9 cellular contexts compared by ENCODE assay signal in genomic region chr6:36682328-36683144, GRCh38. TPM values are rescaled to one million over a fixed set of nuclear protein-coding genes. Genes with fewer than 3 reads are reported as not detected.
A peak's percentile ranks its signal among the peaks of the same experiment; 100 is the strongest.
DNase-seq lines count a peak whose midpoint lies in the region; ATAC-seq, FAIRE-seq and TF ChIP-seq lines count a peak whose summit lies in the region.
"Had no signal": no experiment of that assay in that cellular context is flagged by ENCODE, and none has a peak within 500 bp of the region (broad histone marks: within the 10 kb centered on the region; RNA-seq: fewer than 3 reads in every experiment).

No MANE protein-coding gene starts in this region.

- peaks cover 5% of the 10 kb centered on the region for H3K27me3 Mint-ChIP-seq in T-helper 2 cell treated with Interferon-gamma antibody and Interleukin-4, amounts not matched to agents 5 μg/mL and 100 μg/mL, for 36 hours (ENCODE audit: low read depth)

- H3K4me3 ChIP-seq in bronchial epithelial cell (ENCODE audit: low read depth, low read length) = no peak overlapping the region

- H3K4me1 Mint-ChIP-seq in T-helper 2 cell treated with Interferon-gamma antibody and Interleukin-4, amounts not matched to agents 5 μg/mL and 100 μg/mL, for 36 hours (ENCODE audit: low read depth) = peaks cover 41% of the 10 kb centered on the region

- peaks cover 34% of the 10 kb centered on the region for H3K36me3 ChIP-seq in bronchial epithelial cell (ENCODE audit: control insufficient read depth, insufficient read depth, low read length)

- peak; percentile 14 for DNase-seq in NK-92 treated with Interleukin-12 subunit alpha and Interleukin-12 subunit beta, amount 100 ng/mL, for 24 hours (lab: John Stamatoyannopoulos, UW)
- DNase-seq in NK-92 (lab: John Stamatoyannopoulos, UW; ENCODE audit: unreplicated experiment) (no peak), NCI-H1048 (lab: John Stamatoyannopoulos, UW) (peak; percentile 66), bronchial epithelial cell (ENCODE audit: low read depth) (peak; percentile 98), myocyte (ENCODE audit: low read depth) (peak; percentile 68), ureter (ENCODE audit: low spot score) (peak; percentile 90)
- DNase-seq in T-helper 2 cell treated with Interferon-gamma antibody and Interleukin-4, amounts not matched to agents 5 μg/mL and 100 μg/mL, for 36 hours (ENCODE audit: low spot score) = peak; percentile 55

- no peak for FAIRE-seq in bronchial epithelial cell (lab: Jason Lieb, UNC)
- FAIRE-seq: A204.1 had no signal

- no peaks in the 10 kb centered on the region for H3K9me3 Mint-ChIP-seq in T-helper 2 cell treated with Interferon-gamma antibody and Interleukin-4, amounts not matched to agents 5 μg/mL and 100 μg/mL, for 36 hours

- H3K27me3 ChIP-seq in bronchial epithelial cell (ENCODE audit: control insufficient read depth, insufficient read depth, low read length) = no peaks in the 10 kb centered on the region

- H3K4me3 Mint-ChIP-seq in T-helper 2 cell treated with Interferon-gamma antibody and Interleukin-4, amounts not matched to agents 5 μg/mL and 100 μg/mL, for 36 hours = peak overlapping the region; percentile 69

- TF ChIP-seq CTCF in bronchial epithelial cell (IDR thresholded peaks at IDR 0.05; ENCODE audit: insufficient read depth, low read length, severe bottlenecking) = peak; percentile 4

- ATAC-seq in GM19035 (IDR thresholded peaks at IDR 0.05; ENCODE audit: unreplicated experiment) = no peak

- peaks cover 51% of the 10 kb centered on the region for H3K36me3 Mint-ChIP-seq in T-helper 2 cell treated with Interferon-gamma antibody and Interleukin-4, amounts not matched to agents 5 μg/mL and 100 μg/mL, for 36 hours (ENCODE audit: low read depth)

- peak overlapping the region; percentile 49 for H3K27ac Mint-ChIP-seq in T-helper 2 cell treated with Interferon-gamma antibody and Interleukin-4, amounts not matched to agents 5 μg/mL and 100 μg/mL, for 36 hours

RNA-seq across cellular contexts. Expression of gene CDKN1A, which starts 4.0 kb away (rescaled TPM):
- total RNA-seq in bronchial epithelial cell (364 and 524 TPM in 2 replicates), myocyte (1,798 and 2,123 TPM in 2 replicates), ureter (82.8 TPM)
- polyA plus RNA-seq in myocyte (2012) = 1,534 TPM

RNA-seq across cellular contexts. Expression of gene RAB44, which starts 15.1 kb away (rescaled TPM):
- under 0.01 TPM in 2 replicates for total RNA-seq in bronchial epithelial cell
- total RNA-seq in myocyte = not detected in 2 replicates
- 0.15 TPM for polyA plus RNA-seq in myocyte (2012)
- 1.0 TPM for total RNA-seq in ureter
